Comparison of ENCODE assay signal across 1 cellular context in the genomic region with DNA sequence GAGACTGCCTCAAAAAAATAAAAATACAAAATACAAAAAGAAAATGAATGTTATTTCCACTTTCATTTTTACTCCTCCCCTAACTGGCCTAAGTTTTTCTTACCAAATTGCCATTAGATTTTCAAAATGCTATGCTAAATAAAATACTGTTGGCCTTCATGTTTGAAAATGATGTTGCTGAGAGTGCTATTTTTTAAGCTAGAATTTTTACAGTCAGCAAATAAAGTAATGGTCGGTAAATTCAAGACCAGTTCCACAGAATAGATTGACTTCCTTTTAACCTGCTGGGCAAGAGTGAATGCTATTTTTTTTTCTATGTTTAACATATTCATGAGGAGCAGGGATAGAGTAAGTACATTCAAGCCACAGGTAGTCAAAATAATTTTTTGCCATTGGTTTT.
TF ChIP-seq lines count a peak whose summit lies in the region.

No MANE protein-coding gene starts in this region.

TF ChIP-seq in IMR-90, 13 proteins besides CTCF, POLR2A, EP300 and RAD21:
- TF ChIP-seq MAFK (IDR thresholded peaks at IDR 0.05; ENCODE audit: low read depth, low read length) (peak; percentile 39), NFE2L2 (IDR thresholded peaks at IDR 0.05; ENCODE audit: low read depth, low read length) (no peak)
TF ChIP-seq in IMR-90: peak in this region for 1.
